In genomic region chr10:72424561-72424960, GRCh38 we compare ENCODE assay signal across 18 cellular contexts.
DNase-seq lines count a peak whose midpoint lies in the region; ATAC-seq and TF ChIP-seq lines count a peak whose summit lies in the region.
"Had no signal": no experiment of that assay in that cellular context is flagged by ENCODE, and none has a peak within 500 bp of the region (broad histone marks: within the 10 kb centered on the region; RNA-seq: fewer than 3 reads in every experiment).

No MANE protein-coding gene starts in this region.

- no peaks in the 10 kb centered on the region for H3K9me3 ChIP-seq in aorta (ENCODE audit: control insufficient read depth, low read length)

- H3K36me3 ChIP-seq in aorta (ENCODE audit: control insufficient read depth in 1 of 2, insufficient read depth in 2 of 2, low read length in 1 of 2) = peaks cover 0 to 3% of the 10 kb centered on the region in 2 donors

- H3K27ac Mint-ChIP-seq in brain (peak overlapping the region in 3 of 5 experiments; percentile 80 to 90 (median 86)), progenitor cell of endocrine pancreas (peak overlapping the region; percentile 94)
- H3K27ac Mint-ChIP-seq: CD4-positive, CD25-positive, alpha-beta regulatory T cell had no signal

- intact Hi-C loops in aorta (cut with DNase I) = no loop called here

- H3K9me3 Mint-ChIP-seq in brain (peaks cover 0 to 4% (median 0%) of the 10 kb centered on the region in 5 experiments), progenitor cell of endocrine pancreas (ENCODE audit: low read depth) (peaks cover 6% of the 10 kb centered on the region)

- 96 to 98% methylated on average over 1 of the region's 1 CpG for WGBS in aorta, 2 donors

- in situ Hi-C loops in SK-MEL-5 (cut with HindIII; ENCODE audit: low pct_unique_long_range_greater_than_20kb, low sequenced_read_pairs) = no loop called here

- peak overlapping the region; percentile 74 for H3K27ac ChIP-seq in layer of hippocampus (ENCODE audit: low read depth, low read length)
- H3K27ac ChIP-seq in aorta (ENCODE audit: low read depth in 1 of 2, low read length in 2 of 2) = no peak overlapping the region

- no peak for TF ChIP-seq CTCF in brain (conservative IDR thresholded peaks at IDR 0.05)
- TF ChIP-seq CTCF in progenitor cell of endocrine pancreas (IDR thresholded peaks at IDR 0.05; ENCODE audit: unreplicated experiment) = no peak

- H3K4me3 Mint-ChIP-seq in brain = no peak overlapping the region
- no peak overlapping the region for H3K4me3 Mint-ChIP-seq in progenitor cell of endocrine pancreas (ENCODE audit: low read depth)
- H3K4me3 Mint-ChIP-seq: CD4-positive, CD25-positive, alpha-beta regulatory T cell had no signal

- H3K27me3 Mint-ChIP-seq in brain (no peaks in the 10 kb centered on the region), progenitor cell of endocrine pancreas (no peaks in the 10 kb centered on the region)
- H3K27me3 Mint-ChIP-seq: CD4-positive, CD25-positive, alpha-beta regulatory T cell had no signal

- ATAC-seq in HG03469 (IDR thresholded peaks at IDR 0.05; ENCODE audit: unreplicated experiment) (no peak), aorta (ENCODE audit: low FRiP score) (no peak)
- ATAC-seq: HCT116 had no signal

- DNase-seq in SK-MEL-5 (ENCODE audit: low read depth, low spot score) = peak; percentile 2
- no peak for DNase-seq in progenitor cell of endocrine pancreas (ENCODE audit: low spot score, unreplicated experiment)
- DNase-seq in middle frontal gyrus (ENCODE audit: extremely low spot score, low spot score) = no peak
- DNase-seq in retina = no peak
- DNase-seq in aorta = no peak
- DNase-seq: ACHN, Calu3, DMS79 treated with DMSO at 0.1 percent for 48 hours, GDM1, NCI-H1417, NCI-H2029, NCI-H2171 treated with DMSO at 0.1 percent for 48 hours, NCI-H82 had no signal

- H3K27me3 ChIP-seq in layer of hippocampus (ENCODE audit: control insufficient read depth, insufficient read depth, low read length) = no peaks in the 10 kb centered on the region
- no peaks in the 10 kb centered on the region for H3K27me3 ChIP-seq in aorta (ENCODE audit: control insufficient read depth in 1 of 2, insufficient read depth in 2 of 2, low read length in 1 of 2)

- H3K36me3 Mint-ChIP-seq in brain (peaks cover 39% of the 10 kb centered on the region), progenitor cell of endocrine pancreas (ENCODE audit: insufficient read depth) (peaks cover 26% of the 10 kb centered on the region)

- peaks cover 33% of the 10 kb centered on the region for H3K4me1 Mint-ChIP-seq in brain
- peaks cover 38% of the 10 kb centered on the region for H3K4me1 Mint-ChIP-seq in progenitor cell of endocrine pancreas (ENCODE audit: low read depth)
- H3K4me1 Mint-ChIP-seq: CD4-positive, CD25-positive, alpha-beta regulatory T cell had no signal

- no peaks in the 10 kb centered on the region for H3K4me1 ChIP-seq in aorta (ENCODE audit: control insufficient read depth in 1 of 2, insufficient read depth in 2 of 2, low read length in 2 of 2)

- H3K4me3 ChIP-seq in aorta (ENCODE audit: low read length in 2 of 2) = no peak overlapping the region
